Comparison of ENCODE assay signal across 1 cellular context in the genomic region with DNA sequence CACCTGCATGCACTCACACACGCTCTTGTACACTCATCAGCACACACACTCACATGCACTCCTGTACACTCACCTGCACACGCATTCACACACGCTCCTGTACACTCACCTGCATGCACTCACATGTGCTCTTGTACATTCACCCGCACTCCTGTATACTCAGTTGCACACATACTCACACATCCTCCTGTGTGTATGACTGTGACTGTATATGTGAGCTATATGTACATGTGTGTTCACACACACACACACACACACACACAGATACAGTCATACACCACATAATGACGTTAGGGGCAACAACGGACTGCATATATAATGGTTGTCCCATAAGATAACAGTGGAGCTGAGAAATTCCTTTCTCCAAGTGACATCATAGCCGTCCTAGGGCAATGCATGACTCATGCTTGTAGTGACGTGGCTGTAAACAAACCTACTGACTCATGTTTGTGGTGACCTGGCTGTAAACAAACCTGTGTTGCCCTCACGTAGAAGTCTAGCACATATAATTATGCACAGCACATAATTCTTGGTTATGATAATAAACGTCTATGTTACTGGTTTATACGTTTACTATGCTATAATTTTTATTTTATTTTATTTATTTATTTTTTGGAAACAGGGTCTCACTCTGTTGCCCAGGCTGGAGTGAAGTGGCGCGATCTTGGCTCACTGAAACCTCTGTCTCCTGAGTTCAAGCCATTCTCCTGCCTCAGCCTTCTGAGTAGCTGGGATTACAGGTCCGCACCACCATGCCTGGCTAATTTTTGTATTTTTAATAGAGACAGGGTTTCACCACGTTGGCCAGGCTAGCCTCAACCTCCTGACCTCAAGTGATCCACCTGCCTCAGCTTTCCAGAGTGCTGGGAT.
A peak's percentile ranks its signal among the peaks of the same experiment; 100 is the strongest.
TF ChIP-seq lines count a peak whose summit lies in the region.

No MANE protein-coding gene starts in this region.

TF ChIP-seq in HEK293, 187 proteins besides CTCF, POLR2A, EP300 and RAD21 (continued from another document and continues in another):
- TF ChIP-seq, protein P1, sequence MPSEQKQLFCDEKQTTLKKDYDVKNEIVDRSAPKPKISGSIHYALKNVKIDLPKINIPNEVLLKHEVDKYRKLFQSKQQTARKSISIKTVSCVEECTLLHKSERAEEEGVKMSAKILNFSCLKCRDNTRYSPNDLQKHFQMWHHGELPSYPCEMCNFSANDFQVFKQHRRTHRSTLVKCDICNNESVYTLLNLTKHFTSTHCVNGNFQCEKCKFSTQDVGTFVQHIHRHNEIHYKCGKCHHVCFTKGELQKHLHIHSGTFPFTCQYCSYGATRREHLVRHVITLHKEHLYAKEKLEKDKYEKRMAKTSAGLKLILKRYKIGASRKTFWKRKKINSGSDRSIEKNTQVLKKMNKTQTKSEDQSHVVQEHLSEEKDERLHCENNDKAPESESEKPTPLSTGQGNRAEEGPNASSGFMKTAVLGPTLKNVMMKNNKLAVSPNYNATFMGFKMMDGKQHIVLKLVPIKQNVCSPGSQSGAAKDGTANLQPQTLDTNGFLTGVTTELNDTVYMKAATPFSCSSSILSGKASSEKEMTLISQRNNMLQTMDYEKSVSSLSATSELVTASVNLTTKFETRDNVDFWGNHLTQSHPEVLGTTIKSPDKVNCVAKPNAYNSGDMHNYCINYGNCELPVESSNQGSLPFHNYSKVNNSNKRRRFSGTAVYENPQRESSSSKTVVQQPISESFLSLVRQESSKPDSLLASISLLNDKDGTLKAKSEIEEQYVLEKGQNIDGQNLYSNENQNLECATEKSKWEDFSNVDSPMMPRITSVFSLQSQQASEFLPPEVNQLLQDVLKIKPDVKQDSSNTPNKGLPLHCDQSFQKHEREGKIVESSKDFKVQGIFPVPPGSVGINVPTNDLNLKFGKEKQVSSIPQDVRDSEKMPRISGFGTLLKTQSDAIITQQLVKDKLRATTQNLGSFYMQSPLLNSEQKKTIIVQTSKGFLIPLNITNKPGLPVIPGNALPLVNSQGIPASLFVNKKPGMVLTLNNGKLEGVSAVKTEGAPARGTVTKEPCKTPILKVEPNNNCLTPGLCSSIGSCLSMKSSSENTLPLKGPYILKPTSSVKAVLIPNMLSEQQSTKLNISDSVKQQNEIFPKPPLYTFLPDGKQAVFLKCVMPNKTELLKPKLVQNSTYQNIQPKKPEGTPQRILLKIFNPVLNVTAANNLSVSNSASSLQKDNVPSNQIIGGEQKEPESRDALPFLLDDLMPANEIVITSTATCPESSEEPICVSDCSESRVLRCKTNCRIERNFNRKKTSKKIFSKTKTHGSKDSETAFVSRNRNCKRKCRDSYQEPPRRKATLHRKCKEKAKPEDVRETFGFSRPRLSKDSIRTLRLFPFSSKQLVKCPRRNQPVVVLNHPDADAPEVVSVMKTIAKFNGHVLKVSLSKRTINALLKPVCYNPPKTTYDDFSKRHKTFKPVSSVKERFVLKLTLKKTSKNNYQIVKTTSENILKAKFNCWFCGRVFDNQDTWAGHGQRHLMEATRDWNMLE (tag by site-specific recombination; conservative IDR thresholded peaks at IDR 0.05; ENCODE audit: low read depth), result 0 out of 2 replicates have a peak, but pooled peaks have one; percentile 29
- TF ChIP-seq, protein P2, sequence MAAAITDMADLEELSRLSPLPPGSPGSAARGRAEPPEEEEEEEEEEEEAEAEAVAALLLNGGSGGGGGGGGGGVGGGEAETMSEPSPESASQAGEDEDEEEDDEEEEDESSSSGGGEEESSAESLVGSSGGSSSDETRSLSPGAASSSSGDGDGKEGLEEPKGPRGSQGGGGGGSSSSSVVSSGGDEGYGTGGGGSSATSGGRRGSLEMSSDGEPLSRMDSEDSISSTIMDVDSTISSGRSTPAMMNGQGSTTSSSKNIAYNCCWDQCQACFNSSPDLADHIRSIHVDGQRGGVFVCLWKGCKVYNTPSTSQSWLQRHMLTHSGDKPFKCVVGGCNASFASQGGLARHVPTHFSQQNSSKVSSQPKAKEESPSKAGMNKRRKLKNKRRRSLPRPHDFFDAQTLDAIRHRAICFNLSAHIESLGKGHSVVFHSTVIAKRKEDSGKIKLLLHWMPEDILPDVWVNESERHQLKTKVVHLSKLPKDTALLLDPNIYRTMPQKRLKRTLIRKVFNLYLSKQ (tag by site-specific recombination; IDR thresholded peaks at IDR 0.05; ENCODE audit: borderline replicate concordance), result no peak
- TF ChIP-seq ZIC2 (tag by site-specific recombination; IDR thresholded peaks at IDR 0.05) (no peak), ZNF677 (tag by site-specific recombination; IDR thresholded peaks at IDR 0.05) (no peak), KLF1 (tag by site-specific recombination; IDR thresholded peaks at IDR 0.05) (no peak), RBAK (tag by site-specific recombination; IDR thresholded peaks at IDR 0.05) (no peak), ZNF624 (tag by site-specific recombination; IDR thresholded peaks at IDR 0.05) (no peak), ZEB2 (tag by site-specific recombination; IDR thresholded peaks at IDR 0.05) (peak; percentile 94), SALL2 (tag by site-specific recombination; IDR thresholded peaks at IDR 0.05; ENCODE audit: borderline replicate concordance) (0 out of 2 replicates have a peak, but pooled peaks have one; percentile 47), ZNF10 (tag by site-specific recombination; IDR thresholded peaks at IDR 0.05) (peak; percentile 42; the same call in 1 of the 2 replicates), ZNF366 (tag by site-specific recombination; conservative IDR thresholded peaks at IDR 0.05) (peak; percentile 79), KLF8 (tag by site-specific recombination; IDR thresholded peaks at IDR 0.05) (peak; percentile 91), ZNF19 (tag by site-specific recombination; IDR thresholded peaks at IDR 0.05; ENCODE audit: low read depth) (no peak), ZNF600 (tag by site-specific recombination; IDR thresholded peaks at IDR 0.05) (0 out of 2 replicates have a peak, but pooled peaks have one; percentile 33), SETDB1 (IDR thresholded peaks at IDR 0.05; ENCODE audit: insufficient read length, low read length) (no peak), ZNF266 (tag by site-specific recombination; IDR thresholded peaks at IDR 0.05; ENCODE audit: low read depth) (no peak), ZXDB (tag by site-specific recombination; IDR thresholded peaks at IDR 0.05) (peak; percentile 34; the same call in 1 of the 2 replicates), ZNF221 (tag by site-specific recombination; IDR thresholded peaks at IDR 0.05; ENCODE audit: borderline replicate concordance) (no peak), ZNF175 (tag by site-specific recombination; IDR thresholded peaks at IDR 0.05) (no peak), ZNF324 (tag by site-specific recombination; IDR thresholded peaks at IDR 0.05) (peak; percentile 99), ZNF433 (tag by site-specific recombination; IDR thresholded peaks at IDR 0.05; ENCODE audit: low read depth) (no peak), ZNF654 (tag by site-specific recombination; IDR thresholded peaks at IDR 0.05; ENCODE audit: low read depth) (0 out of 2 replicates have a peak, but pooled peaks have one; percentile 8), ZFP41 (tag by site-specific recombination; IDR thresholded peaks at IDR 0.05; ENCODE audit: borderline replicate concordance) (no peak), ZNF549 (tag by site-specific recombination; IDR thresholded peaks at IDR 0.05) (no peak), KLF7 (tag by site-specific recombination; IDR thresholded peaks at IDR 0.05; ENCODE audit: borderline replicate concordance) (no peak), ZNF701 (tag by site-specific recombination; IDR thresholded peaks at IDR 0.05) (no peak), ZNF555 (tag by site-specific recombination; conservative IDR thresholded peaks at IDR 0.05) (no peak), ZNF391 (tag by site-specific recombination; IDR thresholded peaks at IDR 0.05; ENCODE audit: borderline replicate concordance, low read depth) (peak; percentile 44; the same call in 1 of the 2 replicates), ZNF629 (tag by site-specific recombination; IDR thresholded peaks at IDR 0.05) (peak; percentile 100), GLI2 (tag by site-specific recombination; IDR thresholded peaks at IDR 0.05; ENCODE audit: borderline replicate concordance, low read depth) (no peak), ZNF561 (tag by site-specific recombination; IDR thresholded peaks at IDR 0.05; ENCODE audit: borderline replicate concordance) (no peak), ZNF354C (tag by site-specific recombination; IDR thresholded peaks at IDR 0.05; ENCODE audit: borderline replicate concordance, low read depth) (no peak)
- TF ChIP-seq, protein P3, sequence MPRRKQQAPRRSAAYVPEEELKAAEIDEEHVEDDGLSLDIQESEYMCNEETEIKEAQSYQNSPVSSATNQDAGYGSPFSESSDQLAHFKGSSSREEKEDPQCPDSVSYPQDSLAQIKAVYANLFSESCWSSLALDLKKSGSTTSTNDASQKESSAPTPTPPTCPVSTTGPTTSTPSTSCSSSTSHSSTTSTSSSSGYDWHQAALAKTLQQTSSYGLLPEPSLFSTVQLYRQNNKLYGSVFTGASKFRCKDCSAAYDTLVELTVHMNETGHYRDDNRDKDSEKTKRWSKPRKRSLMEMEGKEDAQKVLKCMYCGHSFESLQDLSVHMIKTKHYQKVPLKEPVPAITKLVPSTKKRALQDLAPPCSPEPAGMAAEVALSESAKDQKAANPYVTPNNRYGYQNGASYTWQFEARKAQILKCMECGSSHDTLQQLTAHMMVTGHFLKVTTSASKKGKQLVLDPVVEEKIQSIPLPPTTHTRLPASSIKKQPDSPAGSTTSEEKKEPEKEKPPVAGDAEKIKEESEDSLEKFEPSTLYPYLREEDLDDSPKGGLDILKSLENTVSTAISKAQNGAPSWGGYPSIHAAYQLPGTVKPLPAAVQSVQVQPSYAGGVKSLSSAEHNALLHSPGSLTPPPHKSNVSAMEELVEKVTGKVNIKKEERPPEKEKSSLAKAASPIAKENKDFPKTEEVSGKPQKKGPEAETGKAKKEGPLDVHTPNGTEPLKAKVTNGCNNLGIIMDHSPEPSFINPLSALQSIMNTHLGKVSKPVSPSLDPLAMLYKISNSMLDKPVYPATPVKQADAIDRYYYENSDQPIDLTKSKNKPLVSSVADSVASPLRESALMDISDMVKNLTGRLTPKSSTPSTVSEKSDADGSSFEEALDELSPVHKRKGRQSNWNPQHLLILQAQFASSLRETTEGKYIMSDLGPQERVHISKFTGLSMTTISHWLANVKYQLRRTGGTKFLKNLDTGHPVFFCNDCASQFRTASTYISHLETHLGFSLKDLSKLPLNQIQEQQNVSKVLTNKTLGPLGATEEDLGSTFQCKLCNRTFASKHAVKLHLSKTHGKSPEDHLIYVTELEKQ (tag by site-specific recombination; IDR thresholded peaks at IDR 0.05; ENCODE audit: borderline replicate concordance), result peak; percentile 75
- TF ChIP-seq, protein P4, sequence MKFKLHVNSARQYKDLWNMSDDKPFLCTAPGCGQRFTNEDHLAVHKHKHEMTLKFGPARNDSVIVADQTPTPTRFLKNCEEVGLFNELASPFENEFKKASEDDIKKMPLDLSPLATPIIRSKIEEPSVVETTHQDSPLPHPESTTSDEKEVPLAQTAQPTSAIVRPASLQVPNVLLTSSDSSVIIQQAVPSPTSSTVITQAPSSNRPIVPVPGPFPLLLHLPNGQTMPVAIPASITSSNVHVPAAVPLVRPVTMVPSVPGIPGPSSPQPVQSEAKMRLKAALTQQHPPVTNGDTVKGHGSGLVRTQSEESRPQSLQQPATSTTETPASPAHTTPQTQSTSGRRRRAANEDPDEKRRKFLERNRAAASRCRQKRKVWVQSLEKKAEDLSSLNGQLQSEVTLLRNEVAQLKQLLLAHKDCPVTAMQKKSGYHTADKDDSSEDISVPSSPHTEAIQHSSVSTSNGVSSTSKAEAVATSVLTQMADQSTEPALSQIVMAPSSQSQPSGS (tag by site-specific recombination; IDR thresholded peaks at IDR 0.05; ENCODE audit: low read depth), result peak; percentile 97
- TF ChIP-seq, protein P5, sequence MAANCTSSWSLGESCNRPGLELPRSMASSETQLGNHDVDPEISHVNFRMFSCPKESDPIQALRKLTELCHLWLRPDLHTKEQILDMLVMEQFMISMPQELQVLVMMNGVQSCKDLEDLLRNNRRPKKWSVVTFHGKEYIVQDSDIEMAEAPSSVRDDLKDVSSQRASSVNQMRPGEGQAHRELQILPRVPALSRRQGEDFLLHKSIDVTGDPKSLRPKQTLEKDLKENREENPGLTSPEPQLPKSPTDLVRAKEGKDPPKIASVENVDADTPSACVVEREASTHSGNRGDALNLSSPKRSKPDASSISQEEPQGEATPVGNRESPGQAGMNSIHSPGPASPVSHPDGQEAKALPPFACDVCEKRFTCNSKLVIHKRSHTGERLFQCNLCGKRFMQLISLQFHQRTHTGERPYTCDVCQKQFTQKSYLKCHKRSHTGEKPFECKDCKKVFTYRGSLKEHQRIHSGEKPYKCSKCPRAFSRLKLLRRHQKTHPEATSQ (tag by site-specific recombination; IDR thresholded peaks at IDR 0.05), result no peak
- TF ChIP-seq, protein P6, sequence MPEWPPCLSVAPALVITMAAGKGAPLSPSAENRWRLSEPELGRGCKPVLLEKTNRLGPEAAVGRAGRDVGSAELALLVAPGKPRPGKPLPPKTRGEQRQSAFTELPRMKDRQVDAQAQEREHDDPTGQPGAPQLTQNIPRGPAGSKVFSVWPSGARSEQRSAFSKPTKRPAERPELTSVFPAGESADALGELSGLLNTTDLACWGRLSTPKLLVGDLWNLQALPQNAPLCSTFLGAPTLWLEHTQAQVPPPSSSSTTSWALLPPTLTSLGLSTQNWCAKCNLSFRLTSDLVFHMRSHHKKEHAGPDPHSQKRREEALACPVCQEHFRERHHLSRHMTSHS (tag by site-specific recombination; IDR thresholded peaks at IDR 0.05), result no peak; the same call in 1 of the 2 replicates
- TF ChIP-seq, protein P7, sequence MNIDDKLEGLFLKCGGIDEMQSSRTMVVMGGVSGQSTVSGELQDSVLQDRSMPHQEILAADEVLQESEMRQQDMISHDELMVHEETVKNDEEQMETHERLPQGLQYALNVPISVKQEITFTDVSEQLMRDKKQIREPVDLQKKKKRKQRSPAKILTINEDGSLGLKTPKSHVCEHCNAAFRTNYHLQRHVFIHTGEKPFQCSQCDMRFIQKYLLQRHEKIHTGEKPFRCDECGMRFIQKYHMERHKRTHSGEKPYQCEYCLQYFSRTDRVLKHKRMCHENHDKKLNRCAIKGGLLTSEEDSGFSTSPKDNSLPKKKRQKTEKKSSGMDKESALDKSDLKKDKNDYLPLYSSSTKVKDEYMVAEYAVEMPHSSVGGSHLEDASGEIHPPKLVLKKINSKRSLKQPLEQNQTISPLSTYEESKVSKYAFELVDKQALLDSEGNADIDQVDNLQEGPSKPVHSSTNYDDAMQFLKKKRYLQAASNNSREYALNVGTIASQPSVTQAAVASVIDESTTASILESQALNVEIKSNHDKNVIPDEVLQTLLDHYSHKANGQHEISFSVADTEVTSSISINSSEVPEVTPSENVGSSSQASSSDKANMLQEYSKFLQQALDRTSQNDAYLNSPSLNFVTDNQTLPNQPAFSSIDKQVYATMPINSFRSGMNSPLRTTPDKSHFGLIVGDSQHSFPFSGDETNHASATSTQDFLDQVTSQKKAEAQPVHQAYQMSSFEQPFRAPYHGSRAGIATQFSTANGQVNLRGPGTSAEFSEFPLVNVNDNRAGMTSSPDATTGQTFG (tag by site-specific recombination; IDR thresholded peaks at IDR 0.05; ENCODE audit: borderline replicate concordance), result peak; percentile 78; the same call in 1 of the 2 replicates
- TF ChIP-seq, protein P8, sequence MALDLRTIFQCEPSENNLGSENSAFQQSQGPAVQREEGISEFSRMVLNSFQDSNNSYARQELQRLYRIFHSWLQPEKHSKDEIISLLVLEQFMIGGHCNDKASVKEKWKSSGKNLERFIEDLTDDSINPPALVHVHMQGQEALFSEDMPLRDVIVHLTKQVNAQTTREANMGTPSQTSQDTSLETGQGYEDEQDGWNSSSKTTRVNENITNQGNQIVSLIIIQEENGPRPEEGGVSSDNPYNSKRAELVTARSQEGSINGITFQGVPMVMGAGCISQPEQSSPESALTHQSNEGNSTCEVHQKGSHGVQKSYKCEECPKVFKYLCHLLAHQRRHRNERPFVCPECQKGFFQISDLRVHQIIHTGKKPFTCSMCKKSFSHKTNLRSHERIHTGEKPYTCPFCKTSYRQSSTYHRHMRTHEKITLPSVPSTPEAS (tag by site-specific recombination; IDR thresholded peaks at IDR 0.05), result peak; percentile 83
